16 cellular contexts compared by ENCODE assay signal in the genomic region with DNA sequence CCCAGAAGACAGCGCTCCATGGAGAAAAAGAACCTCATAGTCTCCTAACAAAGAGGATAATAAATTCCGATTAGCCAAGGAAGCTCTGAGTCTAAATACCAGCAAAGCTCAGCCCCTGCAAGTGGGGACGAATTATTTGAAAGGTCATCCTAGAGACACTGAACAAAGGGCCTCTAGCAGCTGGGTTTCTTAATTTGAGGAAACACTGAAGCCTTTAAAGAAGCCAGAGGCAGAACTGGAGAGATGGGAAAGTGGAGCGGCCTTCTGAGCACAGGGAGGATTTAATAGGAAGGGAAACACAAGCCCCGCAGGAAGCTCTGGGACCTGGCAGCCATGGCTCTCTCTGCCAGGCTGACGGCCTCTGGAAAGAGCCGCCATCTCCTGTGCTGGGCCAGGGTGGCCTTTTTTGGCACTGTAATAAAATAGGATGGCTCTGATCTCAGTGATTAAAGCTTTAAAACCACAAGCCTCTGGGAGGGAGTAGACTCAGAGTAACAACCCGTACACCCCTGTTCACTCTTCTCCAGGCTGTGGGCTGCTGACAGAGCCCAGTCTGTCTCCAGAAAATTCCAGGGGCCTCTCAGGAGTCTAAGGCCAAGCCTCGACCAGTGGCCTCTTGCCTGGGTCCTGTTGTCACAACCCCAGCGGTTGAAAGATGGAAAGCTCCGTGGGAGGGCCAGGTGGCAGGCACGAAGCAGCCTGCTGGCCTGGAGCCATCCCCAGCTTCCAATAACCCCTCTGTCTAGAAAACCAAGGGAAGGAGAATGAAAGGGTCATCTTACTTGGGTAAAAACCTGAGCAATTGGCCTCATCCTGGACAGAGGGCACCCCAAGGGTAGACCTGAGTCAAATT.
DNase-seq lines count a peak whose midpoint lies in the region; ATAC-seq and TF ChIP-seq lines count a peak whose summit lies in the region.
"Had no signal": no experiment of that assay in that cellular context is flagged by ENCODE, and none has a peak within 500 bp of the region (broad histone marks: within the 10 kb centered on the region; RNA-seq: fewer than 3 reads in every experiment).

No MANE protein-coding gene starts in this region.

- no peak overlapping the region for H3K4me3 ChIP-seq in ectodermal cell (ENCODE audit: insufficient read depth, low read depth, low read length)
- H3K4me3 ChIP-seq in muscle layer of duodenum (ENCODE audit: low read depth in 1 of 2, low read length in 2 of 2), result no peak overlapping the region
- no peak overlapping the region for H3K4me3 ChIP-seq in sigmoid colon
- H3K4me3 ChIP-seq in heart left ventricle, result no peak overlapping the region
- H3K4me3 ChIP-seq: testis had no signal

- no peaks in the 10 kb centered on the region for H3K4me1 Mint-ChIP-seq in T-cell
- H3K4me1 Mint-ChIP-seq in activated T-cell treated with anti-CD3 and anti-CD28 coated beads, Interleukin-2, amount 50 U/mL, for 72 hours (ENCODE audit: low read depth), result no peaks in the 10 kb centered on the region

- H3K9me3 ChIP-seq in ectodermal cell (ENCODE audit: control insufficient read depth, low read length) (no peaks in the 10 kb centered on the region), muscle layer of duodenum (ENCODE audit: control insufficient read depth in 1 of 2, low read length in 2 of 2) (peaks cover 0 to 4% of the 10 kb centered on the region in 2 donors), sigmoid colon (no peaks in the 10 kb centered on the region), heart left ventricle (peaks cover 0 to 28% (median 3%) of the 10 kb centered on the region in 12 donors)
- H3K9me3 ChIP-seq: testis had no signal

- H3K36me3 ChIP-seq in ectodermal cell (ENCODE audit: control insufficient read depth, insufficient read depth, low read length) (no peaks in the 10 kb centered on the region), muscle layer of duodenum (ENCODE audit: control insufficient read depth in 1 of 2, insufficient read depth in 2 of 2, low read length in 2 of 2) (no peaks in the 10 kb centered on the region), sigmoid colon (no peaks in the 10 kb centered on the region), heart left ventricle (no peaks in the 10 kb centered on the region)

- H3K4me1 ChIP-seq in ectodermal cell (ENCODE audit: control insufficient read depth, insufficient read depth, low read length) (peaks cover 20% of the 10 kb centered on the region), muscle layer of duodenum (ENCODE audit: control insufficient read depth in 1 of 2, insufficient read depth in 2 of 2, low read length in 2 of 2) (no peaks in the 10 kb centered on the region), sigmoid colon (peaks cover 0 to 29% (median 22%) of the 10 kb centered on the region in 4 donors), heart left ventricle (no peaks in the 10 kb centered on the region)
- H3K4me1 ChIP-seq: testis had no signal

- no peaks in the 10 kb centered on the region for H3K36me3 Mint-ChIP-seq in T-cell
- no peaks in the 10 kb centered on the region for H3K36me3 Mint-ChIP-seq in activated T-cell treated with anti-CD3 and anti-CD28 coated beads, Interleukin-2, amount 50 U/mL, for 72 hours (ENCODE audit: insufficient read depth in 2 of 2)

- TF ChIP-seq EP300 in sigmoid colon (IDR thresholded peaks at IDR 0.05), result no peak

- TF ChIP-seq POLR2A in sigmoid colon (IDR thresholded peaks at IDR 0.05) (no peak), heart left ventricle (IDR thresholded peaks at IDR 0.05) (no peak)

- 66 to 68% methylated on average over 12 of the region's 12 CpGs for WGBS in ectodermal cell, 2 experiments
- WGBS in sigmoid colon, 2 donors, result 79 to 85% methylated on average over 12 of the region's 12 CpGs
- 78 to 87% (median 86%) methylated on average over 12 of the region's 12 CpGs for WGBS in heart left ventricle, 4 donors

- no peak overlapping the region for H3K27ac Mint-ChIP-seq in T-cell
- no peak overlapping the region for H3K27ac Mint-ChIP-seq in activated T-cell treated with anti-CD3 and anti-CD28 coated beads, Interleukin-2, amount 50 U/mL, for 72 hours

- H3K27me3 ChIP-seq in ectodermal cell (ENCODE audit: control insufficient read depth, insufficient read depth, low read length, poor library complexity, severe bottlenecking) (no peaks in the 10 kb centered on the region), muscle layer of duodenum (ENCODE audit: low read depth, low read length) (no peaks in the 10 kb centered on the region), sigmoid colon (no peaks in the 10 kb centered on the region), heart left ventricle (no peaks in the 10 kb centered on the region)
- H3K27me3 ChIP-seq: testis had no signal

- DNase-seq in NCI-H69 (lab: John Stamatoyannopoulos, UW) (peak; percentile 41), sigmoid colon (no peak), T-cell (no peak), heart left ventricle (no peak)
- DNase-seq in activated T-cell treated with anti-CD3 and anti-CD28 coated beads, Interleukin-2, amount 50 U/mL, for 72 hours, result no peak
- DNase-seq: activated CD4-positive, alpha-beta T cell treated with anti-CD3 and anti-CD28 coated beads for 1 hour; KG1; NCI-H1436; SIG-M5; stimulated activated naive CD4-positive, alpha-beta T cell treated with Interleukin-2 at 50 U/mL for 16 hours; testis had no signal

- peaks cover 13 to 30% (median 29%) of the 10 kb centered on the region in 3 donors for H3K9me3 Mint-ChIP-seq in T-cell
- peaks cover 3 to 15% of the 10 kb centered on the region in 2 donors for H3K9me3 Mint-ChIP-seq in activated T-cell treated with anti-CD3 and anti-CD28 coated beads, Interleukin-2, amount 50 U/mL, for 72 hours

- H3K4me3 Mint-ChIP-seq in T-cell, result no peak overlapping the region
- H3K4me3 Mint-ChIP-seq in activated T-cell treated with anti-CD3 and anti-CD28 coated beads, Interleukin-2, amount 50 U/mL, for 72 hours, result no peak overlapping the region

- no peaks in the 10 kb centered on the region for H3K27me3 Mint-ChIP-seq in T-cell
- H3K27me3 Mint-ChIP-seq in activated T-cell treated with anti-CD3 and anti-CD28 coated beads, Interleukin-2, amount 50 U/mL, for 72 hours (ENCODE audit: low read depth), result no peaks in the 10 kb centered on the region

- POLR2A ChIA-PET in T-cell (lab: Charles Lee), result interaction anchor here in 1 of 2 donors (0.5 kb wide), 1 partner anchor 838 kb away, joined by 4 read pairs; no protein-coding TSS in a partner anchor

- intact Hi-C loops in sigmoid colon (cut with DNase I) (no loop called here), heart left ventricle (cut with DNase I) (no loop called here)

- ATAC-seq in T-cell (replicated peaks in 1 of 4) (no peak), heart left ventricle (no peak)
- ATAC-seq in activated T-cell treated with anti-CD3 and anti-CD28 coated beads, Interleukin-2, amount 50 U/mL, for 72 hours (replicated peaks in 1 of 2), result no peak
- ATAC-seq: Panc1, right cardiac atrium had no signal

- CTCF ChIA-PET in T-cell (lab: Charles Lee), result no interaction called here

- H3K27ac ChIP-seq in ectodermal cell (ENCODE audit: insufficient read depth, low read depth, low read length, poor library complexity, severe bottlenecking), result peak overlapping the region; percentile 87
- peak overlapping the region; percentile 39 for H3K27ac ChIP-seq in muscle layer of duodenum (ENCODE audit: low read length)
- H3K27ac ChIP-seq in sigmoid colon, result peak overlapping the region in 3 of 4 donors; percentile 62 to 78 (median 69)
- H3K27ac ChIP-seq in heart left ventricle, result peak overlapping the region in 1 of 12 donors; percentile 71
- H3K27ac ChIP-seq: C4-2B, testis had no signal

- TF ChIP-seq CTCF in sigmoid colon (IDR thresholded peaks at IDR 0.05), result no peak
- no peak for TF ChIP-seq CTCF in heart left ventricle (IDR thresholded peaks at IDR 0.05)
